1 cellular context compared by ENCODE assay signal in genomic region chr10:102644066-102644645, GRCh38.
TF ChIP-seq lines count a peak whose summit lies in the region.

TRIM8 (plus strand) TSS chr10:102644479; CDS start chr10:102644618, 139 bp downstream.

TF ChIP-seq in K562, 482 proteins besides CTCF, POLR2A, EP300 and RAD21 (continued from another document and continues in another):
- TF ChIP-seq ZNF407 (IDR thresholded peaks at IDR 0.05; ENCODE audit: low read depth) (no peak), ZNF121 (CRISPR knock-in tag; conservative IDR thresholded peaks at IDR 0.05) (no peak), ZC3H11A (IDR thresholded peaks at IDR 0.05; ENCODE audit: low read depth, low read length) (no peak), ZNF707 (CRISPR knock-in tag; conservative IDR thresholded peaks at IDR 0.05) (no peak), RBM15 (IDR thresholded peaks at IDR 0.05; ENCODE audit: insufficient read depth, low read length) (no peak), NCOA2 (IDR thresholded peaks at IDR 0.05; ENCODE audit: partially characterized antibody in 2 of 2) (no peak), BRCA1 (IDR thresholded peaks at IDR 0.05) (no peak), BRCA1 (CRISPR knock-in tag; IDR thresholded peaks at IDR 0.05) (no peak), NRF1 (conservative IDR thresholded peaks at IDR 0.05 in 1 of 2, IDR thresholded peaks at IDR 0.05 in 1 of 2) (peak in 1 of 2 experiments; percentile 63; a peak in 2 of 4 replicates), KLF1 (tag; IDR thresholded peaks at IDR 0.05) (no peak), ZBTB43 (CRISPR knock-in tag; IDR thresholded peaks at IDR 0.05) (no peak), NELFE (IDR thresholded peaks at IDR 0.05; ENCODE audit: insufficient read depth, insufficient read length) (no peak), MCM3 (IDR thresholded peaks at IDR 0.05) (no peak), FOXA1 (IDR thresholded peaks at IDR 0.05; ENCODE audit: borderline replicate concordance) (no peak), GATAD2A (IDR thresholded peaks at IDR 0.05) (no peak), PML (IDR thresholded peaks at IDR 0.05; ENCODE audit: low read length) (no peak), CBFA2T3 (IDR thresholded peaks at IDR 0.05) (no peak), DDX20 (tag; IDR thresholded peaks at IDR 0.05; ENCODE audit: low read depth) (no peak), SIN3A (IDR thresholded peaks at IDR 0.05; ENCODE audit: borderline replicate concordance in 2 of 2, control insufficient read depth in 1 of 2, low read depth in 2 of 2, low read length in 2 of 2) (no peak), U2AF2 (optimal IDR thresholded peaks at IDR 0.05; ENCODE audit: low read depth, low read length) (no peak), ZNF174 (CRISPR knock-in tag; IDR thresholded peaks at IDR 0.05) (no peak), JUN (IDR thresholded peaks at IDR 0.05; ENCODE audit: borderline replicate concordance, low read depth, low read length) (no peak), JUN (CRISPR knock-in tag; IDR thresholded peaks at IDR 0.05; ENCODE audit: borderline replicate concordance) (no peak), FUS (optimal IDR thresholded peaks at IDR 0.05; ENCODE audit: low read depth, low read length) (no peak), ZNF280A (IDR thresholded peaks at IDR 0.05; ENCODE audit: low read depth, partially characterized antibody) (no peak), DNMT1 (IDR thresholded peaks at IDR 0.05) (no peak), ZNF644 (tag; IDR thresholded peaks at IDR 0.05; ENCODE audit: low read depth) (no peak), CCNT2 (IDR thresholded peaks at IDR 0.05; ENCODE audit: borderline replicate concordance, extremely low read depth, insufficient read length, low read depth, low read length) (no peak), HMG20A (CRISPR knock-in tag; conservative IDR thresholded peaks at IDR 0.05) (no peak), TARDBP (IDR thresholded peaks at IDR 0.05) (no peak), NR1H2 (CRISPR knock-in tag; IDR thresholded peaks at IDR 0.05) (no peak), NR2C2 (CRISPR knock-in tag; IDR thresholded peaks at IDR 0.05) (no peak), NR2C2 (tag; IDR thresholded peaks at IDR 0.05) (peak; percentile 13; the same call in 1 of the 2 replicates), NCOA4 (IDR thresholded peaks at IDR 0.05; ENCODE audit: partially characterized antibody) (no peak), ARNT (IDR thresholded peaks at IDR 0.05) (no peak), E2F6 (IDR thresholded peaks at IDR 0.05; ENCODE audit: borderline replicate concordance in 1 of 2, extremely low read depth in 1 of 2, insufficient read depth in 1 of 2, insufficient read length in 1 of 2, low read depth in 1 of 2, low read length in 1 of 2, poor library complexity in 1 of 2, severe bottlenecking in 1 of 2) (peak in 1 of 2 experiments; percentile 78), GATAD2B (IDR thresholded peaks at IDR 0.05; ENCODE audit: borderline replicate concordance) (no peak), KLF13 (tag; IDR thresholded peaks at IDR 0.05; ENCODE audit: borderline replicate concordance, low read depth) (no peak), ERF (CRISPR knock-in tag; IDR thresholded peaks at IDR 0.05) (no peak), ZC3H8 (IDR thresholded peaks at IDR 0.05) (no peak), PTBP1 (IDR thresholded peaks at IDR 0.05; ENCODE audit: low read depth, low read length) (no peak), ZNF655 (CRISPR knock-in tag; IDR thresholded peaks at IDR 0.05) (no peak), CEBPZ (IDR thresholded peaks at IDR 0.05; ENCODE audit: borderline replicate concordance, low read depth, low read length) (no peak), CREB1 (IDR thresholded peaks at IDR 0.05) (no peak), CREB1 (CRISPR knock-in tag; IDR thresholded peaks at IDR 0.05) (no peak), ZBTB11 (CRISPR knock-in tag; IDR thresholded peaks at IDR 0.05) (peak in 1 of 3 experiments; percentile 46; a peak in 1 of 6 replicates)
